Comparison of ENCODE assay signal across 24 cellular contexts in the genomic region with DNA sequence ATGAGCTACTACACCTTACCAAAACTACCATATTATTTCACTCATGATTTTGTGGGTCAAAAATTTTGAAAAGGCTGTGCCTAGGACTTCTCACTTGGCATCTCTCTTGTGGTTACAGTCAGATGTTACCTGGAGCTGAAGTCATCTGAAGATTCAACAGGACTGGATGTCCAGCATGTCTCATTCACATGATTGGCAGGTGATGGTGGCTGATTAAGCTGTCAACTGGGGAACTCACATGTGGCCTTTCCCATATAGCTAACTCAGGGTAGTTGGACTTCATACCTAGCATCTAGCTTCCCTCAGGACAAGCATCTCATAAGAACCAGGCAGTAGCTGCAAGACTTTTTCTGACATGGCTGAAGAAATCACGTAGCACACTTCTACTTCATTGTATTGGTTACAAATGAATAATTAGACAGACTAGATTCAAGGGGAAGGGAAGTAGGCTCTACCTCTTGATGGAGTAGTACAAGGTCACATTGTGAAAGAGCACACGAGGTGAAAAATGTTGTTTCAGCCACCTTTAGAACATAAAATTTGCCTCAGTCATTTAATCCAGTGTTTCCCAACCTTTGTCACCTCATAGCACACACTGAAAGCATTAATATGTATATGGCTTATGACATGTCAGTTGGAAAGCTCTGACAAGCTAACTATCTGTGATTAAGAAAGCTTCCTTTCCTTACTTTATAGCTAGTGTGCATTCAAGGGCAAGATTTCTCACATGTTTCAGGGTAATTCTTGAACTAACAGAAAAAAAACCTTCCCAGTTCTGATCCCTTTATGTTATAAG.
DNase-seq lines count a peak whose midpoint lies in the region; FAIRE-seq and TF ChIP-seq lines count a peak whose summit lies in the region.
"Had no signal": no experiment of that assay in that cellular context is flagged by ENCODE, and none has a peak within 500 bp of the region (broad histone marks: within the 10 kb centered on the region; RNA-seq: fewer than 3 reads in every experiment).

No MANE protein-coding gene starts in this region.

- TF ChIP-seq CTCF in endothelial cell (IDR thresholded peaks at IDR 0.05; ENCODE audit: unreplicated experiment) (no peak), neural cell (IDR thresholded peaks at IDR 0.05; ENCODE audit: poor library complexity, severe bottlenecking) (no peak)

- H3K79me2 ChIP-seq in Karpas-422 (ENCODE audit: low read length) = no peaks in the 10 kb centered on the region
- H3K79me2 ChIP-seq in neural cell (replicated peaks; ENCODE audit: insufficient read depth, low read length) = no peaks in the 10 kb centered on the region

- no peaks in the 10 kb centered on the region for H3K36me3 ChIP-seq in Karpas-422 (ENCODE audit: insufficient read depth, low read length)
- no peaks in the 10 kb centered on the region for H3K36me3 ChIP-seq in neural cell (ENCODE audit: insufficient read depth, low read length)
- H3K36me3 ChIP-seq: BE2C; BLaER1 treated with 17β-estradiol and CSF1 and Interleukin-3, amounts not matched to agents 10 nM and 100 nM had no signal

- peak; percentile 9 for TF ChIP-seq RAD21 in neural cell (conservative IDR thresholded peaks at IDR 0.05)

- no peaks in the 10 kb centered on the region for H3K9me3 Mint-ChIP-seq in endothelial cell (ENCODE audit: unreplicated experiment)
- H3K9me3 Mint-ChIP-seq: CD4-positive, alpha-beta T cell had no signal

- peaks cover 3% of the 10 kb centered on the region for H3K27me3 Mint-ChIP-seq in endothelial cell (ENCODE audit: unreplicated experiment)
- H3K27me3 Mint-ChIP-seq: CD4-positive, alpha-beta T cell had no signal

- H3K27ac Mint-ChIP-seq in endothelial cell (ENCODE audit: unreplicated experiment) = peak overlapping the region; percentile 43
- H3K27ac Mint-ChIP-seq: CD4-positive, alpha-beta T cell; GM23338; H9; HFFc6 had no signal

- H3K27me3 ChIP-seq in Karpas-422 (ENCODE audit: low read length) (no peaks in the 10 kb centered on the region), neural cell (ENCODE audit: insufficient read depth, low read depth, low read length) (no peaks in the 10 kb centered on the region)
- H3K27me3 ChIP-seq: BE2C; BLaER1 treated with 17β-estradiol and CSF1 and Interleukin-3, amounts not matched to agents 10 nM and 100 nM had no signal

- H3K27ac ChIP-seq in Karpas-422 (ENCODE audit: low read length) (no peak overlapping the region), neural cell (ENCODE audit: low read length) (peak overlapping the region; percentile 85)
- H3K27ac ChIP-seq: A549; BLaER1 treated with 17β-estradiol and CSF1 and Interleukin-3, amounts not matched to agents 10 nM and 100 nM had no signal

- no peaks in the 10 kb centered on the region for H3K36me3 Mint-ChIP-seq in endothelial cell (ENCODE audit: low read depth, unreplicated experiment)
- H3K36me3 Mint-ChIP-seq: CD14-positive monocyte had no signal

- no peak overlapping the region for H2AFZ ChIP-seq in Karpas-422 (ENCODE audit: low read length)
- no peak overlapping the region for H2AFZ ChIP-seq in neural cell (ENCODE audit: low read depth, low read length)
- H2AFZ ChIP-seq: GM23338 had no signal

- peak; percentile 29 for FAIRE-seq in GM18507 (lab: Jason Lieb, UNC)
- FAIRE-seq: A549, D721Med, GM12891 had no signal

- H4K20me1 ChIP-seq in Karpas-422 (ENCODE audit: insufficient read depth, low read depth, low read length) (no peaks in the 10 kb centered on the region), neural cell (ENCODE audit: insufficient read depth) (no peaks in the 10 kb centered on the region)
- H4K20me1 ChIP-seq: BLaER1 treated with 17β-estradiol and CSF1 and Interleukin-3, amounts not matched to agents 10 nM and 100 nM had no signal

- DNase-seq in GM18507 (ENCODE audit: extremely low spot score, insufficient read length, low read depth) = no peak
- DNase-seq in Karpas-422 = peak; percentile 26
- no peak for DNase-seq in endothelial cell (ENCODE audit: low spot score)
- DNase-seq in occipital lobe (lab: John Stamatoyannopoulos, UW) = no peak
- no peak for DNase-seq in NCI-H1694 (lab: John Stamatoyannopoulos, UW)
- no peak for DNase-seq in NCI-H2029 treated with DMSO at 0.1 percent for 48 hours (lab: John Stamatoyannopoulos, UW)
- DNase-seq: 8988T; ACHN; AML-193; BE2C; CD4-positive, alpha-beta T cell; CD8-positive, alpha-beta memory T cell; DMS 273 treated with DMSO at 0.1 percent for 48 hours; DMS79; GDM1; H9; HFFc6 had no signal

- H3K4me1 Mint-ChIP-seq in endothelial cell (ENCODE audit: unreplicated experiment) = no peaks in the 10 kb centered on the region
- H3K4me1 Mint-ChIP-seq: CD8-positive, alpha-beta memory T cell; GM23338 had no signal

- H3K9me2 ChIP-seq in Karpas-422 (replicated peaks; ENCODE audit: insufficient read depth, low read length) (no peaks in the 10 kb centered on the region), neural cell (ENCODE audit: insufficient read depth, low read length) (no peaks in the 10 kb centered on the region)

- no peak overlapping the region for H3K4me3 Mint-ChIP-seq in endothelial cell (ENCODE audit: unreplicated experiment)
- H3K4me3 Mint-ChIP-seq: CD14-positive monocyte; CD4-positive, alpha-beta T cell; CD8-positive, alpha-beta memory T cell; GM23338; H9; HFFc6 had no signal

- H3K4me3 ChIP-seq in Karpas-422 (ENCODE audit: low read length) = no peak overlapping the region
- H3K4me3 ChIP-seq in neural cell (ENCODE audit: low read length) = peak overlapping the region; percentile 41
- H3K4me3 ChIP-seq: A549; BLaER1 treated with 17β-estradiol and CSF1 and Interleukin-3, amounts not matched to agents 10 nM and 100 nM; GM23338 had no signal

- no peaks in the 10 kb centered on the region for H3K4me1 ChIP-seq in Karpas-422 (ENCODE audit: low read length)
- H3K4me1 ChIP-seq: A549, BE2C had no signal

- no peaks in the 10 kb centered on the region for H3F3A ChIP-seq in neural cell (ENCODE audit: insufficient read depth, low read length, poor library complexity, severe bottlenecking)

- H3K4me2 ChIP-seq in Karpas-422 (ENCODE audit: low read depth, low read length, poor library complexity, severe bottlenecking) = no peak overlapping the region
- H3K4me2 ChIP-seq in neural cell (ENCODE audit: low read length) = peak overlapping the region; percentile 45
- H3K4me2 ChIP-seq: A549; BLaER1 treated with 17β-estradiol and CSF1 and Interleukin-3, amounts not matched to agents 10 nM and 100 nM; GM23338 had no signal

- H3K9me3 ChIP-seq in Karpas-422 (ENCODE audit: low read length) (no peaks in the 10 kb centered on the region), neural cell (ENCODE audit: low read length) (no peaks in the 10 kb centered on the region)
- H3K9me3 ChIP-seq: BE2C had no signal

- TF ChIP-seq EP300 in neural cell (conservative IDR thresholded peaks at IDR 0.05; ENCODE audit: poor library complexity, severe bottlenecking) = peak; percentile 78

- H3K9ac ChIP-seq in Karpas-422 (ENCODE audit: low read length) = no peak overlapping the region
- H3K9ac ChIP-seq in neural cell (ENCODE audit: low read length) = peak overlapping the region; percentile 44
- H3K9ac ChIP-seq: BLaER1 treated with 17β-estradiol and CSF1 and Interleukin-3, amounts not matched to agents 10 nM and 100 nM had no signal

TF ChIP-seq in neural cell, 6 proteins besides CTCF, POLR2A, EP300 and RAD21:
- TF ChIP-seq, protein P1, sequence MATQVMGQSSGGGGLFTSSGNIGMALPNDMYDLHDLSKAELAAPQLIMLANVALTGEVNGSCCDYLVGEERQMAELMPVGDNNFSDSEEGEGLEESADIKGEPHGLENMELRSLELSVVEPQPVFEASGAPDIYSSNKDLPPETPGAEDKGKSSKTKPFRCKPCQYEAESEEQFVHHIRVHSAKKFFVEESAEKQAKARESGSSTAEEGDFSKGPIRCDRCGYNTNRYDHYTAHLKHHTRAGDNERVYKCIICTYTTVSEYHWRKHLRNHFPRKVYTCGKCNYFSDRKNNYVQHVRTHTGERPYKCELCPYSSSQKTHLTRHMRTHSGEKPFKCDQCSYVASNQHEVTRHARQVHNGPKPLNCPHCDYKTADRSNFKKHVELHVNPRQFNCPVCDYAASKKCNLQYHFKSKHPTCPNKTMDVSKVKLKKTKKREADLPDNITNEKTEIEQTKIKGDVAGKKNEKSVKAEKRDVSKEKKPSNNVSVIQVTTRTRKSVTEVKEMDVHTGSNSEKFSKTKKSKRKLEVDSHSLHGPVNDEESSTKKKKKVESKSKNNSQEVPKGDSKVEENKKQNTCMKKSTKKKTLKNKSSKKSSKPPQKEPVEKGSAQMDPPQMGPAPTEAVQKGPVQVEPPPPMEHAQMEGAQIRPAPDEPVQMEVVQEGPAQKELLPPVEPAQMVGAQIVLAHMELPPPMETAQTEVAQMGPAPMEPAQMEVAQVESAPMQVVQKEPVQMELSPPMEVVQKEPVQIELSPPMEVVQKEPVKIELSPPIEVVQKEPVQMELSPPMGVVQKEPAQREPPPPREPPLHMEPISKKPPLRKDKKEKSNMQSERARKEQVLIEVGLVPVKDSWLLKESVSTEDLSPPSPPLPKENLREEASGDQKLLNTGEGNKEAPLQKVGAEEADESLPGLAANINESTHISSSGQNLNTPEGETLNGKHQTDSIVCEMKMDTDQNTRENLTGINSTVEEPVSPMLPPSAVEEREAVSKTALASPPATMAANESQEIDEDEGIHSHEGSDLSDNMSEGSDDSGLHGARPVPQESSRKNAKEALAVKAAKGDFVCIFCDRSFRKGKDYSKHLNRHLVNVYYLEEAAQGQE (IDR thresholded peaks at IDR 0.05; ENCODE audit: borderline replicate concordance) = peak; percentile 56
- TF ChIP-seq MXI1 (conservative IDR thresholded peaks at IDR 0.05; ENCODE audit: poor library complexity, severe bottlenecking) = no peak
- peak; percentile 30 for TF ChIP-seq POLR2AphosphoS5 (IDR thresholded peaks at IDR 0.05)
